Comparison of ENCODE assay signal across 16 cellular contexts in genomic region chr15:68258684-68259083, GRCh38. TPM values are rescaled to one million over a fixed set of nuclear protein-coding genes. Genes with fewer than 3 reads are reported as not detected.
DNase-seq lines count a peak whose midpoint lies in the region; ATAC-seq, FAIRE-seq and TF ChIP-seq lines count a peak whose summit lies in the region.
"Had no signal": no experiment of that assay in that cellular context is flagged by ENCODE, and none has a peak within 500 bp of the region (broad histone marks: within the 10 kb centered on the region; RNA-seq: fewer than 3 reads in every experiment).

No MANE protein-coding gene starts in this region.

- H3K27ac ChIP-seq in left ventricle myocardium inferior (replicated peaks) (peak overlapping the region; percentile 47), transverse colon (no peak overlapping the region)
- H3K27ac ChIP-seq: HL-60, SJSA1, upper lobe of left lung, WERI-Rb-1 had no signal

- no peak for TF ChIP-seq EP300 in transverse colon (IDR thresholded peaks at IDR 0.05; ENCODE audit: low read depth)

- ATAC-seq in left cardiac atrium, result no peak

- H3K36me3 ChIP-seq in left ventricle myocardium inferior (no peaks in the 10 kb centered on the region), transverse colon (no peaks in the 10 kb centered on the region)
- H3K36me3 ChIP-seq: SJSA1, upper lobe of left lung, WERI-Rb-1 had no signal

- 31 to 32% methylated on average over 4 of the region's 4 CpGs for WGBS in lower leg skin, 2 donors
- WGBS in transverse colon (ENCODE audit: low coverage in 1 of 2), 2 donors, result 68 to 83% methylated on average over 2 to 4 of the region's 4 CpGs

- FAIRE-seq in D721Med (lab: Jason Lieb, UNC), result no peak

- H3K4me3 ChIP-seq in left ventricle myocardium inferior, result no peak overlapping the region
- H3K4me3 ChIP-seq in lower leg skin (ENCODE audit: low read depth, poor library complexity, severe bottlenecking), result no peak overlapping the region
- no peak overlapping the region for H3K4me3 ChIP-seq in transverse colon
- H3K4me3 ChIP-seq: lung, SJSA1, upper lobe of left lung had no signal

- H3K4me1 ChIP-seq in left ventricle myocardium inferior (peaks cover 25% of the 10 kb centered on the region), transverse colon (peaks cover 0 to 14% (median 6%) of the 10 kb centered on the region in 4 donors)
- H3K4me1 ChIP-seq: SJSA1 had no signal

- no peaks in the 10 kb centered on the region for H3K9me3 ChIP-seq in left ventricle myocardium inferior (replicated peaks)
- H3K9me3 ChIP-seq in transverse colon, result no peaks in the 10 kb centered on the region
- H3K9me3 ChIP-seq: SJSA1, upper lobe of left lung had no signal

- TF ChIP-seq POLR2A in lower leg skin (IDR thresholded peaks at IDR 0.05), result no peak
- TF ChIP-seq POLR2A in transverse colon (IDR thresholded peaks at IDR 0.05), result no peak

- intact Hi-C loops in left ventricle myocardium inferior (cut with micrococcal nuclease) (no loop called here), left cardiac atrium (cut with DNase I) (loop anchor here in 1 of 2 donors (10.0 kb wide), 1 partner anchor 46 kb away; no protein-coding TSS in a partner anchor), lower leg skin (cut with DNase I; ENCODE audit: low total_unique reads) (loop anchor here (10.0 kb wide), 2 partner anchors 126 to 296 kb away; no protein-coding TSS in a partner anchor), transverse colon (cut with DNase I; ENCODE audit: low total_unique reads) (loop anchor here (10.0 kb wide), 1 partner anchor 46 kb away; no protein-coding TSS in a partner anchor)

- DNase-seq in left ventricle myocardium inferior (no peak), left cardiac atrium (no peak), lower leg skin (ENCODE audit: low spot score in 2 of 2) (peak; percentile 48 to 89), transverse colon (peak; percentile 16), HUDEP-2 (lab: John Stamatoyannopoulos, UW; ENCODE audit: unreplicated experiment in 76 of 76) (no peak), D721Med (ENCODE audit: insufficient read length, low spot score) (no peak), NCI-H1105 (lab: John Stamatoyannopoulos, UW) (no peak)
- DNase-seq in activated naive CD4-positive, alpha-beta T cell treated with anti-CD3 and anti-CD28 coated beads, Interleukin-2, amount 50 U/mL, for 16 hours, result peak; percentile 40
- DNase-seq: glutamatergic neuron, NCI-H1092, NCI-H774, WERI-Rb-1 had no signal

- in situ Hi-C loops in transverse colon (cut with MboI; ENCODE audit: low pct_ligation_motif_present in 1 of 4, low pct_unique_long_range_greater_than_20kb in 1 of 4, low sequenced_read_pairs in 3 of 4), result no loop called here

- TF ChIP-seq CTCF in left ventricle myocardium inferior (IDR thresholded peaks at IDR 0.05; ENCODE audit: borderline replicate concordance) (no peak), lower leg skin (IDR thresholded peaks at IDR 0.05) (no peak), transverse colon (IDR thresholded peaks at IDR 0.05) (no peak), D721Med (IDR thresholded peaks at IDR 0.05; ENCODE audit: insufficient read depth, missing control alignments) (no peak)

- no peaks in the 10 kb centered on the region for H3K27me3 ChIP-seq in left ventricle myocardium inferior (ENCODE audit: low read depth)
- peaks cover 5% of the 10 kb centered on the region for H3K27me3 ChIP-seq in transverse colon
- H3K27me3 ChIP-seq: upper lobe of left lung had no signal

RNA-seq across cellular contexts. Expression of gene FEM1B, which starts 18.9 kb away (rescaled TPM):
- total RNA-seq in left ventricle myocardium inferior (46.7 TPM), left cardiac atrium (10 to 100 TPM; 41.1 to 69.7 TPM), lower leg skin (10 to 100 TPM; 70.6 to 90.9 (median 82.4) TPM), transverse colon (10 to 100 TPM; 25.1 to 64.7 (median 43.0) TPM)

RNA-seq across cellular contexts. Expression of gene CLN6, which starts 29.2 kb away (rescaled TPM):
- 6.6 TPM for total RNA-seq in left ventricle myocardium inferior
- 10 to 100 TPM; 10.7 to 12.3 TPM for total RNA-seq in left cardiac atrium
- total RNA-seq in lower leg skin, result 10 to 100 TPM in 3 of 4 donors, 1 to 10 TPM in 1; 9.9 to 22.5 (median 15.1) TPM
- total RNA-seq in transverse colon, result 10 to 100 TPM; 13.8 to 28.1 (median 18.2) TPM

RNA-seq across cellular contexts. Expression of gene CALML4, which starts 53.6 kb away (rescaled TPM):
- total RNA-seq in left ventricle myocardium inferior (0.91 TPM), left cardiac atrium (1 to 10 TPM; 3.7 to 4.3 TPM), lower leg skin (1 to 10 TPM; 2.6 to 9.3 (median 4.6) TPM), transverse colon (100 to 1,000 TPM in 1 of 4 donors, 10 to 100 TPM in 3; 56.3 to 153 (median 75.2) TPM)

Comparison
In these comparisons a context has a peak if more than half of its experiments do, and no peak if none do; other contexts are left out.
1. DNase-seq: peak in activated naive CD4-positive, alpha-beta T cell treated with anti-CD3 and anti-CD28 coated beads, Interleukin-2, amount 50 U/mL, for 16 hours (single experiment), lower leg skin (2 of 2) and transverse colon (single experiment); none in left ventricle myocardium inferior (single experiment), left cardiac atrium (single experiment), HUDEP-2 (0 of 76), D721Med (single experiment) and NCI-H1105 (single experiment).
2. RNA of gene CALML4, which starts 53.6 kb away (total RNA-seq): 56.3 to 153 TPM in transverse colon; 2.6 to 9.3 TPM in lower leg skin, 3.7 to 4.3 TPM in left cardiac atrium and 0.91 TPM in left ventricle myocardium inferior (single experiment); every median in the first group is over 4 times any median in the second.